Comparison of ENCODE assay signal across 8 cellular contexts in the genomic region with DNA sequence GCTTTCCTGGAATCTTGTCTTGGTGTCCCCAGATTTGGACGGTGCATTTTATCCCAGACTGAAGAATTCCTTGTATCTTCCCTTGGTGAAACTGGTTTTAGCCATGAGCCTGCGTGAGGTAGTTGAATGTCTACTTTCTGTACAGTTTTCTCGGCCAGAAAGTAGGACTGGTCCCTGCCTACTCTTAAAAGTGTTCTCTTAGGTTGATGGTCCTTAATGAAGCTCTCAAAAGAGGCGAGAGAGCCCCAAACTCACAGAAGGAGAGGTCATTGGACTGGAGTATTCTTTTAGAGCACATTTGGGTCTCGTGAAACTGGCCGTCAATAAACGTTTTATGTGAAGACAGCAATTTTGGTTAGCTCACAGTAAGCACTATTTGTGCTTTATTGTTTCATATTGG. TPM values are rescaled to one million over a fixed set of nuclear protein-coding genes. Genes with fewer than 3 reads are reported as not detected.
A peak's percentile ranks its signal among the peaks of the same experiment; 100 is the strongest.
DNase-seq lines count a peak whose midpoint lies in the region; ATAC-seq, FAIRE-seq and TF ChIP-seq lines count a peak whose summit lies in the region.

No MANE protein-coding gene starts in this region.

- no peak overlapping the region for H3K4ac ChIP-seq in mesendoderm (ENCODE audit: low read depth, low read length)

- no peak overlapping the region for H3K18ac ChIP-seq in mesendoderm (ENCODE audit: low read length)

- peak overlapping the region; percentile 100 for H3K4me2 ChIP-seq in mesendoderm (ENCODE audit: low read length)

- no CpG with 5 or more reads among the region's 7 CpGs for WGBS in mesendoderm (ENCODE audit: extremely low coverage, insufficient coverage, low lambda C conversion rate)

- H2AK5ac ChIP-seq in mesendoderm (ENCODE audit: low read length): no peak overlapping the region

- H2AFZ ChIP-seq in ACC112 (ENCODE audit: low read length, unreplicated experiment): peak overlapping the region; percentile 82

- FAIRE-seq in bronchial epithelial cell (lab: Jason Lieb, UNC): no peak

- H4K8ac ChIP-seq in mesendoderm (ENCODE audit: low read depth, low read length): no peak overlapping the region

- no peak for TF ChIP-seq CTCF in bronchial epithelial cell (IDR thresholded peaks at IDR 0.05; ENCODE audit: insufficient read depth, low read length, severe bottlenecking)

- DNase-seq in bronchial epithelial cell (ENCODE audit: low read depth): no peak
- DNase-seq in mesendoderm: no peak
- no peak for DNase-seq in DMS79 treated with DMSO at 0.1 percent for 48 hours (lab: John Stamatoyannopoulos, UW)
- no peak for DNase-seq in stimulated activated CD4-positive, alpha-beta T cell treated with anti-CD3 and anti-CD28 coated beads, Interleukin-4, amount 100 ng/mL, for 4 hours
- no peak for DNase-seq in mucosa of gallbladder (ENCODE audit: low spot score)

- peak overlapping the region; percentile 60 for H4K5ac ChIP-seq in mesendoderm (ENCODE audit: low read length)

- H3K27ac ChIP-seq in ACC112 (ENCODE audit: low read depth, low read length) (peak overlapping the region; percentile 53), mesendoderm (ENCODE audit: low read depth, low read length) (no peak overlapping the region)

- H3K56ac ChIP-seq in mesendoderm (ENCODE audit: low read length): peak overlapping the region; percentile 93

- peak overlapping the region; percentile 96 for H3K9ac ChIP-seq in mesendoderm (ENCODE audit: low read length)

- no peak overlapping the region for H2BK15ac ChIP-seq in mesendoderm (replicated peaks; ENCODE audit: low read depth)

- peak; percentile 9 for ATAC-seq in HG03025 (IDR thresholded peaks at IDR 0.05; ENCODE audit: low FRiP score, unreplicated experiment)
- no peak for ATAC-seq in GM18517 (IDR thresholded peaks at IDR 0.05; ENCODE audit: unreplicated experiment)

- no peaks in the 10 kb centered on the region for H3K36me3 ChIP-seq in ACC112 (ENCODE audit: insufficient read depth, low read length)
- peaks cover 3% of the 10 kb centered on the region for H3K36me3 ChIP-seq in bronchial epithelial cell (ENCODE audit: control insufficient read depth, insufficient read depth, low read length)
- no peaks in the 10 kb centered on the region for H3K36me3 ChIP-seq in mesendoderm (ENCODE audit: control insufficient read depth, insufficient read depth, low read length)

- H3K23ac ChIP-seq in mesendoderm (ENCODE audit: low read length): no peak overlapping the region

- H3K27me3 ChIP-seq in ACC112 (ENCODE audit: insufficient read depth, low read length): no peaks in the 10 kb centered on the region
- H3K27me3 ChIP-seq in bronchial epithelial cell (ENCODE audit: control insufficient read depth, insufficient read depth, low read length): no peaks in the 10 kb centered on the region
- H3K27me3 ChIP-seq in mesendoderm (ENCODE audit: insufficient read depth, low read length, poor library complexity): no peaks in the 10 kb centered on the region

- peaks cover 13% of the 10 kb centered on the region for H3K79me1 ChIP-seq in mesendoderm (ENCODE audit: low read length)

- no peak overlapping the region for H2BK5ac ChIP-seq in mesendoderm (ENCODE audit: low read length)

- no peak overlapping the region for H2BK120ac ChIP-seq in mesendoderm (ENCODE audit: low read depth, low read length)

- H3K4me3 ChIP-seq in ACC112 (ENCODE audit: low read depth, low read length) (peak overlapping the region; percentile 89), bronchial epithelial cell (ENCODE audit: low read depth, low read length) (peak overlapping the region; percentile 64), mesendoderm (ENCODE audit: low read length) (peak overlapping the region; percentile 99)

- H3K4me1 ChIP-seq in ACC112 (ENCODE audit: control insufficient read depth, insufficient read depth, low read length, unreplicated experiment): peaks cover 7% of the 10 kb centered on the region
- peaks cover 3% of the 10 kb centered on the region for H3K4me1 ChIP-seq in mesendoderm (ENCODE audit: control insufficient read depth, low read depth, low read length)

- H3K79me2 ChIP-seq in ACC112 (ENCODE audit: control insufficient read depth, insufficient read depth, low read length, unreplicated experiment) (peaks cover 53% of the 10 kb centered on the region), mesendoderm (ENCODE audit: control insufficient read depth, insufficient read depth, low read length) (peaks cover 42% of the 10 kb centered on the region)

RNA-seq across cellular contexts. Expression of gene GTF2F2, which starts 0.7 kb away (rescaled TPM):
- total RNA-seq in bronchial epithelial cell (33.4 and 42.4 TPM in 2 replicates), mucosa of gallbladder (14.1 TPM)
- 49.0 TPM for polyA plus RNA-seq in mesendoderm (2013, experiment 1 of 2)
- polyA plus RNA-seq in mesendoderm (2013, experiment 2 of 2): 48.8 TPM
